Comparison of ENCODE assay signal across 1 cellular context in the genomic region with DNA sequence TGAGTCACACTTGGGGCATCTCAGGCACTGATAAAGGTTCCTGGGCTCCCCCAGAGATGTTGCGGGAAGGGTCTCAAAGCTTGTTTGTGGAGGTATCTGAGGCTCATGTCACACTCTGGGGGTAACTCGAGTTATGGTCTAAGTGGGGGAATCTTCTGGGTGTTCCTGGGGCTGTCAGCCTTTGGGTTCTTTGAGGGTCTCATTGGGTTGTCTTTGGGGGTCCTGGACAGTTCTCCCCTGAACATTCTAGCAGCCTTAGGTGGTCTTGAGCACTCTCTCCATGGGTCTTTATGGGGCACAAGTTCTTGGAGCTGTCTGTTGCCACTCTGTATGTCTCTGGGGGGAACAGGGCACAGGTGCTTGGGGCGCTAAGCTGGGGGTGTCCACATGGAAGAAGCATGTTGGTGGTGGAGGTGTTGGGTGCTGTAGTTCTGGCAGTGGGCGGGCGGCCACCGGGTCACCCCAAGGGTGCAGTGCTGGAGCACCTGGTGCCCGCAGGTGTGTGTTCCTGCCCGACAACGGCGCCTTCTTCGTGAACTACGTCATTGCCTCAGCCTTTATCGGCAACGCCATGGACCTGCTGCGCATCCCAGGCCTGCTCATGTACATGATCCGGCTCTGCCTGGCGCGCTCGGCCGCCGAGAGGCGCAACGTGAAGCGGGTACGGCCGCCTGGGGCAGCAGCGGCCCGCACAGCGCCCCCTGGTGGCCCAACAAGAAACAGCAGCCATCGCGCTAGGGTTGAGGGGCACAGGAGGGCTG.
TF ChIP-seq lines count a peak whose summit lies in the region.

No MANE protein-coding gene starts in this region.

TF ChIP-seq in HepG2, 621 proteins besides CTCF, POLR2A, EP300 and RAD21 (continued from another document and continues in another):
- TF ChIP-seq AKNA (CRISPR knock-in tag; IDR thresholded peaks at IDR 0.05; ENCODE audit: borderline replicate concordance) (no peak), ZSCAN9 (CRISPR knock-in tag; IDR thresholded peaks at IDR 0.05; ENCODE audit: borderline replicate concordance) (no peak; the same call in 1 of the 2 replicates), ZNF367 (CRISPR knock-in tag; IDR thresholded peaks at IDR 0.05; ENCODE audit: borderline replicate concordance) (no peak), PCBP2 (optimal IDR thresholded peaks at IDR 0.05; ENCODE audit: low read depth, low read length, poor library complexity, severe bottlenecking) (no peak), TMF1 (CRISPR knock-in tag; IDR thresholded peaks at IDR 0.05; ENCODE audit: low read depth) (peak; percentile 64; the same call in 1 of the 2 replicates), TRIM24 (CRISPR knock-in tag; IDR thresholded peaks at IDR 0.05) (no peak), GTF2F1 (IDR thresholded peaks at IDR 0.05; ENCODE audit: low read length) (no peak), ZNF510 (CRISPR knock-in tag; IDR thresholded peaks at IDR 0.05; ENCODE audit: low read depth) (no peak), FOSL1 (CRISPR knock-in tag; IDR thresholded peaks at IDR 0.05; ENCODE audit: borderline replicate concordance) (no peak), ZSCAN31 (CRISPR knock-in tag; IDR thresholded peaks at IDR 0.05; ENCODE audit: low read depth) (no peak; the same call in 1 of the 2 replicates), ZNF670 (CRISPR knock-in tag; IDR thresholded peaks at IDR 0.05; ENCODE audit: borderline replicate concordance) (no peak), TOPORS (CRISPR knock-in tag; IDR thresholded peaks at IDR 0.05) (peak; percentile 63; the same call in 1 of the 2 replicates), ZNF703 (CRISPR knock-in tag; IDR thresholded peaks at IDR 0.05; ENCODE audit: borderline replicate concordance) (no peak), ZNF136 (CRISPR knock-in tag; IDR thresholded peaks at IDR 0.05; ENCODE audit: low read depth) (no peak), JDP2 (CRISPR knock-in tag; IDR thresholded peaks at IDR 0.05; ENCODE audit: borderline replicate concordance) (no peak), HMGA1 (CRISPR knock-in tag; conservative IDR thresholded peaks at IDR 0.05) (no peak), ZNF7 (CRISPR knock-in tag; IDR thresholded peaks at IDR 0.05) (no peak), ATF7 (IDR thresholded peaks at IDR 0.05) (no peak), ATF7 (CRISPR knock-in tag; IDR thresholded peaks at IDR 0.05) (0 out of 2 replicates have a peak, but pooled peaks have one; percentile 37), PAWR (CRISPR knock-in tag; IDR thresholded peaks at IDR 0.05; ENCODE audit: borderline replicate concordance) (no peak), EHMT2 (IDR thresholded peaks at IDR 0.05; ENCODE audit: borderline replicate concordance, low read depth, low read length) (no peak)
- TF ChIP-seq, protein P1, sequence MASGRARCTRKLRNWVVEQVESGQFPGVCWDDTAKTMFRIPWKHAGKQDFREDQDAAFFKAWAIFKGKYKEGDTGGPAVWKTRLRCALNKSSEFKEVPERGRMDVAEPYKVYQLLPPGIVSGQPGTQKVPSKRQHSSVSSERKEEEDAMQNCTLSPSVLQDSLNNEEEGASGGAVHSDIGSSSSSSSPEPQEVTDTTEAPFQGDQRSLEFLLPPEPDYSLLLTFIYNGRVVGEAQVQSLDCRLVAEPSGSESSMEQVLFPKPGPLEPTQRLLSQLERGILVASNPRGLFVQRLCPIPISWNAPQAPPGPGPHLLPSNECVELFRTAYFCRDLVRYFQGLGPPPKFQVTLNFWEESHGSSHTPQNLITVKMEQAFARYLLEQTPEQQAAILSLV (CRISPR knock-in tag; IDR thresholded peaks at IDR 0.05; ENCODE audit: borderline replicate concordance): peak; percentile 85; the same call in 1 of the 2 replicates
- TF ChIP-seq, protein P2, sequence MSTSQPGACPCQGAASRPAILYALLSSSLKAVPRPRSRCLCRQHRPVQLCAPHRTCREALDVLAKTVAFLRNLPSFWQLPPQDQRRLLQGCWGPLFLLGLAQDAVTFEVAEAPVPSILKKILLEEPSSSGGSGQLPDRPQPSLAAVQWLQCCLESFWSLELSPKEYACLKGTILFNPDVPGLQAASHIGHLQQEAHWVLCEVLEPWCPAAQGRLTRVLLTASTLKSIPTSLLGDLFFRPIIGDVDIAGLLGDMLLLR (CRISPR knock-in tag; IDR thresholded peaks at IDR 0.05): no peak
- TF ChIP-seq, protein P3, sequence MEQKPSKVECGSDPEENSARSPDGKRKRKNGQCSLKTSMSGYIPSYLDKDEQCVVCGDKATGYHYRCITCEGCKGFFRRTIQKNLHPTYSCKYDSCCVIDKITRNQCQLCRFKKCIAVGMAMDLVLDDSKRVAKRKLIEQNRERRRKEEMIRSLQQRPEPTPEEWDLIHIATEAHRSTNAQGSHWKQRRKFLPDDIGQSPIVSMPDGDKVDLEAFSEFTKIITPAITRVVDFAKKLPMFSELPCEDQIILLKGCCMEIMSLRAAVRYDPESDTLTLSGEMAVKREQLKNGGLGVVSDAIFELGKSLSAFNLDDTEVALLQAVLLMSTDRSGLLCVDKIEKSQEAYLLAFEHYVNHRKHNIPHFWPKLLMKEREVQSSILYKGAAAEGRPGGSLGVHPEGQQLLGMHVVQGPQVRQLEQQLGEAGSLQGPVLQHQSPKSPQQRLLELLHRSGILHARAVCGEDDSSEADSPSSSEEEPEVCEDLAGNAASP (CRISPR knock-in tag; IDR thresholded peaks at IDR 0.05; ENCODE audit: borderline replicate concordance): peak; percentile 62; the same call in 1 of the 2 replicates
- TF ChIP-seq, protein P4, sequence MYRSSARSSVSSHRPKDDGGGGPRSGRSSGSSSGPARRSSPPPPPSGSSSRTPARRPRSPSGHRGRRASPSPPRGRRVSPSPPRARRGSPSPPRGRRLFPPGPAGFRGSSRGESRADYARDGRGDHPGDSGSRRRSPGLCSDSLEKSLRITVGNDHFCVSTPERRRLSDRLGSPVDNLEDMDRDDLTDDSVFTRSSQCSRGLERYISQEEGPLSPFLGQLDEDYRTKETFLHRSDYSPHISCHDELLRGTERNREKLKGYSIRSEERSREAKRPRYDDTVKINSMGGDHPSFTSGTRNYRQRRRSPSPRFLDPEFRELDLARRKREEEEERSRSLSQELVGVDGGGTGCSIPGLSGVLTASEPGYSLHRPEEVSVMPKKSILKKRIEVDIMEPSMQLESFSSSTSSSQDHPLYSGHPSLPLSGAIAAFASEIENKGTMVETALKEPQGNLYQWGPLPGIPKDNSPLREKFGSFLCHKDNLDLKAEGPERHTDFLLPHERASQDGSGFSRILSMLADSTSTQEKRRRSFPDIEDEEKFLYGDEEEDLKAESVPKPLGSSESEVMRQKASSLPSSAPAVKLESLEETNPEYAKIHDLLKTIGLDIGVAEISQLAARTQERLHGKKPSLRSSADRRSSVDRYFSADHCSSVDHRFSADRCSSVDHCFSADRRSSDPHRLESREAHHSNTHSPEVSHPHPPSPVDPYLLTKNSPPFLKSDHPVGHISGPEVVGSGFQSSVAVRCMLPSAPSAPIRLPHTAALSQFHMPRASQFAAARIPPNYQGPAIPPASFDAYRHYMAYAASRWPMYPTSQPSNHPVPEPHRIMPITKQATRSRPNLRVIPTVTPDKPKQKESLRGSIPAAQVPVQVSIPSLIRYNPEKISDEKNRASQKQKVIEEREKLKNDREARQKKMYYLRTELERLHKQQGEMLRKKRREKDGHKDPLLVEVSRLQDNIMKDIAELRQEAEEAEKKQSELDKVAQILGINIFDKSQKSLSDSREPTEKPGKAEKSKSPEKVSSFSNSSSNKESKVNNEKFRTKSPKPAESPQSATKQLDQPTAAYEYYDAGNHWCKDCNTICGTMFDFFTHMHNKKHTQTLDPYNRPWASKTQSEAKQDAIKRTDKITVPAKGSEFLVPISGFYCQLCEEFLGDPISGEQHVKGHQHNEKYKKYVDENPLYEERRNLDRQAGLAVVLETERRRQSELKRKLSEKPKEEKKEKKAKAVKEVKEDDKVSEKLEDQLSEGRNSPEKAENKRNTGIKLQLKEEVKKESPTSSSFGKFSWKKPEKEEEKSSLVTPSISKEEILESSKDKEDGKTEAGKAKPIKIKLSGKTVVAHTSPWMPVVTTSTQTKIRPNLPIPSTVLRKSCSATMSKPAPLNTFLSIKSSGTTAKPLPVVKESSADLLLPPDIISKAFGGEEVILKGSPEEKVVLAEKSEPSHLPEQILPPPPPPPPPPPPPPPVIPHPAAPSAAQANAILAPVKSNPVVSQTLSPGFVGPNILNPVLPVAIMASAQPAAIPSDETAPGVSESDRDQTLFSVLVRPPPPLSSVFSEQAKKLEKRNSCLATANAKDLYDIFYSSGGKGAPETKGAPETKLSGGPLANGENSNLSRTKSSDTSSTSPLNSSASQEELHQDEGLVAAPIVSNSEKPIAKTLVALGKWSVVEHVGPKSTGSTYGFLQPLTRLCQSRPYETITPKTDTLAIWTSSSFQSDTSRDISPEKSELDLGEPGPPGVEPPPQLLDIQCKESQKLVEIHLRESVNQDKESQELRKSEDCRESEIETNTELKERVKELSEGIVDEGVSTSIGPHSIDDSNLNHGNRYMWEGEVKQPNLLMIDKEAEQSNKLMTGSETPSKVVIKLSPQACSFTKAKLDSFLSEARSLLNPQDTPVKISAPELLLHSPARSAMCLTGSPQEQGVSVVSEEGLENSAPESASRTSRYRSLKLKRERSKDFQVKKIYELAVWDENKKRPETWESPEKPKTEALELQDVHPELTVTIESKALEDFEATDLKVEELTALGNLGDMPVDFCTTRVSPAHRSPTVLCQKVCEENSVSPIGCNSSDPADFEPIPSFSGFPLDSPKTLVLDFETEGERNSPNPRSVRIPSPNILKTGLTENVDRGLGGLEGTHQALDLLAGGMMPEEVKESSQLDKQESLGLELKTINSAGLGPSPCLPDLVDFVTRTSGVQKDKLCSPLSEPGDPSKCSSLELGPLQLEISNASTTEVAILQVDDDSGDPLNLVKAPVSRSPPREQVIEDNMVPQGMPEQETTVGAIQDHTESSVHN (CRISPR knock-in tag; IDR thresholded peaks at IDR 0.05): no peak
- TF ChIP-seq, protein P5, sequence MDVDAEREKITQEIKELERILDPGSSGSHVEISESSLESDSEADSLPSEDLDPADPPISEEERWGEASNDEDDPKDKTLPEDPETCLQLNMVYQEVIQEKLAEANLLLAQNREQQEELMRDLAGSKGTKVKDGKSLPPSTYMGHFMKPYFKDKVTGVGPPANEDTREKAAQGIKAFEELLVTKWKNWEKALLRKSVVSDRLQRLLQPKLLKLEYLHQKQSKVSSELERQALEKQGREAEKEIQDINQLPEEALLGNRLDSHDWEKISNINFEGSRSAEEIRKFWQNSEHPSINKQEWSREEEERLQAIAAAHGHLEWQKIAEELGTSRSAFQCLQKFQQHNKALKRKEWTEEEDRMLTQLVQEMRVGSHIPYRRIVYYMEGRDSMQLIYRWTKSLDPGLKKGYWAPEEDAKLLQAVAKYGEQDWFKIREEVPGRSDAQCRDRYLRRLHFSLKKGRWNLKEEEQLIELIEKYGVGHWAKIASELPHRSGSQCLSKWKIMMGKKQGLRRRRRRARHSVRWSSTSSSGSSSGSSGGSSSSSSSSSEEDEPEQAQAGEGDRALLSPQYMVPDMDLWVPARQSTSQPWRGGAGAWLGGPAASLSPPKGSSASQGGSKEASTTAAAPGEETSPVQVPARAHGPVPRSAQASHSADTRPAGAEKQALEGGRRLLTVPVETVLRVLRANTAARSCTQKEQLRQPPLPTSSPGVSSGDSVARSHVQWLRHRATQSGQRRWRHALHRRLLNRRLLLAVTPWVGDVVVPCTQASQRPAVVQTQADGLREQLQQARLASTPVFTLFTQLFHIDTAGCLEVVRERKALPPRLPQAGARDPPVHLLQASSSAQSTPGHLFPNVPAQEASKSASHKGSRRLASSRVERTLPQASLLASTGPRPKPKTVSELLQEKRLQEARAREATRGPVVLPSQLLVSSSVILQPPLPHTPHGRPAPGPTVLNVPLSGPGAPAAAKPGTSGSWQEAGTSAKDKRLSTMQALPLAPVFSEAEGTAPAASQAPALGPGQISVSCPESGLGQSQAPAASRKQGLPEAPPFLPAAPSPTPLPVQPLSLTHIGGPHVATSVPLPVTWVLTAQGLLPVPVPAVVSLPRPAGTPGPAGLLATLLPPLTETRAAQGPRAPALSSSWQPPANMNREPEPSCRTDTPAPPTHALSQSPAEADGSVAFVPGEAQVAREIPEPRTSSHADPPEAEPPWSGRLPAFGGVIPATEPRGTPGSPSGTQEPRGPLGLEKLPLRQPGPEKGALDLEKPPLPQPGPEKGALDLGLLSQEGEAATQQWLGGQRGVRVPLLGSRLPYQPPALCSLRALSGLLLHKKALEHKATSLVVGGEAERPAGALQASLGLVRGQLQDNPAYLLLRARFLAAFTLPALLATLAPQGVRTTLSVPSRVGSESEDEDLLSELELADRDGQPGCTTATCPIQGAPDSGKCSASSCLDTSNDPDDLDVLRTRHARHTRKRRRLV (CRISPR knock-in tag; IDR thresholded peaks at IDR 0.05): no peak
